ENCODE assay signal across 9 cellular contexts in the genomic region with DNA sequence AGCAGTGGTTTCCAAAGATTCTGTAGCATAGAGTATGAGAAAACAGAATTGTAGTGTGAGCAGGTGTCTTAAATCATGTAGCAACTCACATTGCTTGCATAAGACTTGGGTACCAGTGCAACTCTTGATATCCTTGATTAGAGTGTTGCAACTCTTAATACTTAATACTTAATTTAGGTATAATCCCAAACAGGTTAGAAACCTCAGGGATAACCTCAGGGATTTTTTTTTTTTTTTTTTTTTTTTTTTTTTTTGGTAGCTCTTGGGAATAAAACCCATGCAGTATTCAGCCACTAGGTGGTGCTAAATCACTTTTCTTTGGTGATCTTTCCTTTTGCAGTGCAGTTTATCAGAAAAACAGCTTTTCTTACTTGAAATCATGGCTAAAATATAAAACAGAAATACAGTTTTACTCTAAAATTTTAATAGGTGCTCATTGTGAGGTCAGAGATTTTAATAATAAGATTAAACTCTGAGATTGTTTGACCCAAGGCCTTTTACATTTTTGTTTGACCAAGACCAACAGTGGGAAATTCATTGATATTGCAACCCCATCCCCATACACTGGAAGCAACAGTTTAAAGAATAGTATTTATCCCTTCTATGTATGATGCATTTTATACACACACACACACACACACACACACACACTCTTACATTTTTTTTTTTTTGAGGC. TPM values are rescaled to one million over a fixed set of nuclear protein-coding genes. Genes with fewer than 3 reads are reported as not detected.
DNase-seq lines count a peak whose midpoint lies in the region; ATAC-seq and TF ChIP-seq lines count a peak whose summit lies in the region.
"Had no signal": no experiment of that assay in that cellular context is flagged by ENCODE, and none has a peak within 500 bp of the region (broad histone marks: within the 10 kb centered on the region; RNA-seq: fewer than 3 reads in every experiment).

No MANE protein-coding gene starts in this region.

- H3K36me3 ChIP-seq in PC-9 (ENCODE audit: low read depth) (peaks cover 39% of the 10 kb centered on the region), lung (ENCODE audit: control insufficient read depth in 2 of 2, insufficient read depth in 2 of 2, low read length in 2 of 2) (peaks cover 40 to 53% of the 10 kb centered on the region in 2 donors)

- TF ChIP-seq CTCF in PC-9 (conservative IDR thresholded peaks at IDR 0.05) (peak; percentile 78), chondrocyte (IDR thresholded peaks at IDR 0.05) (peak; percentile 85), lung (IDR thresholded peaks at IDR 0.05; ENCODE audit: control extremely low read depth, extremely low read depth) (peak; percentile 37)

- DNase-seq in activated CD4-positive, alpha-beta T cell treated with anti-CD3 and anti-CD28 coated beads for 48 hours: peak; percentile 18
- DNase-seq in activated CD4-positive, alpha-beta T cell treated with anti-CD3 and anti-CD28 coated beads, Interleukin-2, amount 50 U/mL, for 4 hours: no peak
- DNase-seq in HuH-7.5 (ENCODE audit: low spot score) (peak; percentile 4), PC-9 (peak in 1 of 2 experiments; percentile 11), chondrocyte (ENCODE audit: low spot score) (no peak), lung (ENCODE audit: low spot score) (no peak), HK-2 (ENCODE audit: unreplicated experiment) (no peak)

- no peak overlapping the region for H3K27ac Mint-ChIP-seq in chondrocyte (ENCODE audit: unreplicated experiment)

- H3K4me3 ChIP-seq in PC-9 (no peak overlapping the region), lung (no peak overlapping the region)

- BruUV-seq in PC-9 (replicated peaks; lab: Mats Ljungman, UMichigan): no TSS peak

- no peaks in the 10 kb centered on the region for H3K27me3 ChIP-seq in PC-9 (ENCODE audit: insufficient read depth, low read depth)
- no peaks in the 10 kb centered on the region for H3K27me3 ChIP-seq in lung (ENCODE audit: control insufficient read depth, insufficient read depth)

- H3K27me3 Mint-ChIP-seq in chondrocyte (ENCODE audit: low read depth): no peaks in the 10 kb centered on the region
- H3K27me3 Mint-ChIP-seq: stimulated activated naive CD8-positive, alpha-beta T cell treated with anti-CD3 and anti-CD28 coated beads, Interleukin-15, amount 100 ng/mL, for 72 hours had no signal

- peaks cover 49% of the 10 kb centered on the region for H3F3A ChIP-seq in PC-9 (ENCODE audit: insufficient read depth, low read depth)

- intact Hi-C loops in PC-9 (cut with micrococcal nuclease; ENCODE audit: unreplicated experiment): loop anchor here (1.0 to 5.0 kb wide), 2 partner anchors 140 to 410 kb away; no protein-coding TSS in a partner anchor

- H3K27ac ChIP-seq in PC-9: no peak overlapping the region; the same call in 1 of the 2 replicates
- H3K27ac ChIP-seq in lung (ENCODE audit: low read depth in 1 of 2, low read length in 1 of 2): no peak overlapping the region

- H3K4me2 ChIP-seq in PC-9: no peak overlapping the region

- H3K4me1 Mint-ChIP-seq in chondrocyte (ENCODE audit: low read depth): no peaks in the 10 kb centered on the region

- CTCF ChIA-PET in PC-9 (lab: Charles Lee): interaction anchor here (0.6 to 1.0 kb wide), 11 partner anchors 18 to 497 kb away, joined by 3 to 14 read pairs (median 9); no protein-coding TSS in a partner anchor

- H3K4me1 ChIP-seq in PC-9 (replicated peaks; ENCODE audit: insufficient read depth) (no peaks in the 10 kb centered on the region), lung (ENCODE audit: control insufficient read depth in 2 of 2, insufficient read depth in 2 of 2, low read length in 2 of 2) (no peaks in the 10 kb centered on the region)

- peaks cover 27% of the 10 kb centered on the region for H3K36me3 Mint-ChIP-seq in chondrocyte (ENCODE audit: low read depth)

- H3K4me3 Mint-ChIP-seq in chondrocyte (ENCODE audit: unreplicated experiment): no peak overlapping the region
- H3K4me3 Mint-ChIP-seq: stimulated activated naive CD8-positive, alpha-beta T cell treated with anti-CD3 and anti-CD28 coated beads, Interleukin-15, amount 100 ng/mL, for 72 hours had no signal

- H3K9me3 Mint-ChIP-seq in chondrocyte (ENCODE audit: low read depth): no peaks in the 10 kb centered on the region
- H3K9me3 Mint-ChIP-seq: stimulated activated naive CD8-positive, alpha-beta T cell treated with anti-CD3 and anti-CD28 coated beads, Interleukin-15, amount 100 ng/mL, for 72 hours had no signal

- H3K79me2 ChIP-seq in PC-9 (ENCODE audit: low read depth): peaks cover 10% of the 10 kb centered on the region; the same call in 1 of the 2 replicates

- ATAC-seq in lung (ENCODE audit: insufficient read depth, low FRiP score) (no peak), GM19397 (IDR thresholded peaks at IDR 0.05; ENCODE audit: unreplicated experiment) (no peak)
- ATAC-seq: stimulated activated naive CD8-positive, alpha-beta T cell treated with anti-CD3 and anti-CD28 coated beads, Interleukin-15, amount 100 ng/mL, for 72 hours had no signal

- H4K20me1 ChIP-seq in PC-9 (ENCODE audit: insufficient read depth): peaks cover 7% of the 10 kb centered on the region; the same call in 1 of the 2 replicates

- H3K9me3 ChIP-seq in PC-9 (ENCODE audit: insufficient read depth, low read depth): no peaks in the 10 kb centered on the region
- H3K9me3 ChIP-seq in lung (ENCODE audit: control insufficient read depth in 2 of 2, insufficient read depth in 1 of 2, low read length in 1 of 2): no peaks in the 10 kb centered on the region

- no peak overlapping the region for H2AFZ ChIP-seq in PC-9

- H3K9me2 ChIP-seq in PC-9 (ENCODE audit: insufficient read depth): no peaks in the 10 kb centered on the region

- POLR2A ChIA-PET in PC-9 (lab: Charles Lee; ENCODE audit: unreplicated experiment): interaction anchor here (0.5 to 0.6 kb wide), 2 partner anchors 12 to 93 kb away, joined by 3 to 9 read pairs; no protein-coding TSS in a partner anchor

RNA-seq across cellular contexts. Expression of a gene that starts 55.3 kb away (rescaled TPM):
- total RNA-seq in PC-9 (2021): 8.4 and 15.8 TPM in 2 replicates
- 34.6 to 58.5 TPM (median 36.5 TPM) in 3 replicates for total RNA-seq in chondrocyte
- 10 to 100 TPM; 51.4 to 73.5 TPM for total RNA-seq in lung
- polyA plus RNA-seq in lung: 10 to 100 TPM in 1 of 2 donors, 1 to 10 TPM in 1; 9.6 to 30.7 TPM

Comparison
In these comparisons a context has a peak if more than half of its experiments do, and no peak if none do; other contexts are left out.
1. DNase-seq: peak in activated CD4-positive, alpha-beta T cell treated with anti-CD3 and anti-CD28 coated beads for 48 hours (single experiment) and HuH-7.5 (single experiment); none in activated CD4-positive, alpha-beta T cell treated with anti-CD3 and anti-CD28 coated beads, Interleukin-2, amount 50 U/mL, for 4 hours (0 of 2), chondrocyte (single experiment), lung (single experiment) and HK-2 (single experiment).
2. Peak in every context shown above with its lines, with median percentiles within 50 percentile points of each other: CTCF ChIP-seq.